ENCODE assay signal across 8 cellular contexts in genomic region chr18:55477537-55478300, GRCh38.
DNase-seq lines count a peak whose midpoint lies in the region; ATAC-seq, FAIRE-seq and TF ChIP-seq lines count a peak whose summit lies in the region.

No MANE protein-coding gene starts in this region.

- peak overlapping the region; percentile 31 for H3K4me2 ChIP-seq in MM.1S (ENCODE audit: low read depth, low read length)

- H3K9ac ChIP-seq in MM.1S (ENCODE audit: low read length): no peak overlapping the region

- ATAC-seq in activated naive CD4-positive, alpha-beta T cell treated with anti-CD3 and anti-CD28 coated beads, Interleukin-2, amount 50 U/mL, for 72 hours: peak; percentile 89 to 96

- H3K9me3 Mint-ChIP-seq in activated naive CD4-positive, alpha-beta T cell treated with anti-CD3 and anti-CD28 coated beads, Interleukin-2, amount 50 U/mL, for 72 hours: peaks cover 0 to 3% of the 10 kb centered on the region in 2 donors

- intact Hi-C loops in left ventricle myocardium inferior (cut with micrococcal nuclease): no loop called here

- H3K27ac ChIP-seq in MM.1S (ENCODE audit: low read length) (no peak overlapping the region), left ventricle myocardium inferior (replicated peaks) (peak overlapping the region; percentile 88), small intestine (ENCODE audit: low read depth in 1 of 2, low read length in 1 of 2) (peak overlapping the region; percentile 4 to 82)

- H3K79me2 ChIP-seq in MM.1S (ENCODE audit: low read length): no peaks in the 10 kb centered on the region

- H3K9me3 ChIP-seq in MM.1S (replicated peaks; ENCODE audit: insufficient read depth, low read length) (no peaks in the 10 kb centered on the region), left ventricle myocardium inferior (replicated peaks) (no peaks in the 10 kb centered on the region), small intestine (ENCODE audit: control insufficient read depth, low read depth) (no peaks in the 10 kb centered on the region)

- H3K36me3 Mint-ChIP-seq in activated naive CD4-positive, alpha-beta T cell treated with anti-CD3 and anti-CD28 coated beads, Interleukin-2, amount 50 U/mL, for 72 hours: peaks cover 0 to 4% of the 10 kb centered on the region in 2 donors

- no peaks in the 10 kb centered on the region for H3K9me2 ChIP-seq in MM.1S (replicated peaks; ENCODE audit: insufficient read depth, low read length)

- no peaks in the 10 kb centered on the region for H4K20me1 ChIP-seq in MM.1S (ENCODE audit: insufficient read depth, low read length)

- 29 to 44% (median 42%) methylated on average over 9 of the region's 9 CpGs for WGBS in small intestine, 3 donors

- H3K4me3 ChIP-seq in MM.1S (ENCODE audit: low read length): peak overlapping the region; percentile 35; the same call in 1 of the 2 replicates
- peak overlapping the region; percentile 63 for H3K4me3 ChIP-seq in left ventricle myocardium inferior
- peak overlapping the region in 1 of 2 donors; percentile 7 for H3K4me3 ChIP-seq in small intestine (ENCODE audit: low read depth in 1 of 2, low read length in 2 of 2)

- peak; percentile 19; the same call in 1 of the 2 replicates for TF ChIP-seq CTCF in MM.1S (IDR thresholded peaks at IDR 0.05; ENCODE audit: low read length)
- TF ChIP-seq CTCF in left ventricle myocardium inferior (IDR thresholded peaks at IDR 0.05; ENCODE audit: borderline replicate concordance): peak; percentile 45

- DNase-seq in NK-92 treated with Interleukin-12 subunit alpha and Interleukin-12 subunit beta, amount 100 ng/mL, for 24 hours (lab: John Stamatoyannopoulos, UW): peak; percentile 3
- no peak for DNase-seq in NK-92 (lab: John Stamatoyannopoulos, UW; ENCODE audit: unreplicated experiment)
- DNase-seq in H4 (ENCODE audit: low spot score): peak; percentile 77
- peak; percentile 55 for DNase-seq in MM.1S
- DNase-seq in activated naive CD4-positive, alpha-beta T cell treated with anti-CD3 and anti-CD28 coated beads, Interleukin-2, amount 50 U/mL, for 72 hours (ENCODE audit: low spot score in 2 of 2): no peak
- DNase-seq in left ventricle myocardium inferior: no peak
- peak; percentile 74 for DNase-seq in small intestine
- no peak for DNase-seq in cortex of kidney (lab: John Stamatoyannopoulos, UW)

- no peaks in the 10 kb centered on the region for H3K36me3 ChIP-seq in MM.1S (replicated peaks; ENCODE audit: insufficient read depth, low read length)
- no peaks in the 10 kb centered on the region for H3K36me3 ChIP-seq in left ventricle myocardium inferior
- no peaks in the 10 kb centered on the region for H3K36me3 ChIP-seq in small intestine (ENCODE audit: control insufficient read depth in 2 of 2, insufficient read depth in 2 of 2, low read length in 2 of 2)

- no peaks in the 10 kb centered on the region for H3K27me3 ChIP-seq in MM.1S (replicated peaks; ENCODE audit: insufficient read depth, low read length)
- no peaks in the 10 kb centered on the region for H3K27me3 ChIP-seq in left ventricle myocardium inferior (ENCODE audit: low read depth)
- no peaks in the 10 kb centered on the region for H3K27me3 ChIP-seq in small intestine (ENCODE audit: control insufficient read depth in 2 of 2, insufficient read depth in 2 of 2, low read length in 2 of 2)

- H3F3A ChIP-seq in MM.1S (ENCODE audit: insufficient read depth, low read length): no peaks in the 10 kb centered on the region

- no peak for FAIRE-seq in small intestine (lab: Jason Lieb, UNC)

- peak overlapping the region; percentile 72 to 88 for H3K27ac Mint-ChIP-seq in activated naive CD4-positive, alpha-beta T cell treated with anti-CD3 and anti-CD28 coated beads, Interleukin-2, amount 50 U/mL, for 72 hours

- peaks cover 6% of the 10 kb centered on the region; the same call in 1 of the 2 replicates for H3K4me1 ChIP-seq in MM.1S (ENCODE audit: low read length)
- peaks cover 38% of the 10 kb centered on the region for H3K4me1 ChIP-seq in left ventricle myocardium inferior
- H3K4me1 ChIP-seq in small intestine (ENCODE audit: control insufficient read depth in 2 of 2, insufficient read depth in 1 of 2, low read depth in 1 of 2, low read length in 1 of 2): no peaks in the 10 kb centered on the region

- H2AFZ ChIP-seq in MM.1S (ENCODE audit: low read length): no peak overlapping the region

Comparison
In these comparisons a context has a peak if more than half of its experiments do, and no peak if none do; other contexts are left out.
1. DNase-seq: peak in NK-92 treated with Interleukin-12 subunit alpha and Interleukin-12 subunit beta, amount 100 ng/mL, for 24 hours (single experiment), H4 (single experiment), MM.1S (single experiment) and small intestine (single experiment); none in NK-92 (single experiment), activated naive CD4-positive, alpha-beta T cell treated with anti-CD3 and anti-CD28 coated beads, Interleukin-2, amount 50 U/mL, for 72 hours (0 of 2), left ventricle myocardium inferior (single experiment) and cortex of kidney (single experiment).